ENCODE assay signal across 29 cellular contexts in the genomic region with DNA sequence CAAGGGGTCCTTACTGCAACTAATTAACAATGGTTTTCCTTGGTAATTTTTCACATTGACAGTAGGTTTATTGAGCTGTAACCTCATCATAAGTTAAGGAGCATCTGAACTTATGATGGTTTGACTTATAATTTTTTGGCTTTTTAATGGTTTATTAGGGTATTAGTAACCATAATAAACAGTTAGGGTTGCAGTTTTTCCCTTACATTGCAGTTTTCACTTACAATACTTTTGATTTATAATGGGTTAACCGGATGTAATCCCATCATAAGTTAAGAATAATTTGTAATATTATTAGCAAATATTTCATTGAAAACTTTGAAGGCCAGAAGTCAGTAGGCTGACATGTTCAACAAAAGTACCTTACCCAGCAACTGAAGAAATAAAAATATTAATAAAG.
"Had no signal": no experiment of that assay in that cellular context is flagged by ENCODE, and none has a peak within 500 bp of the region (broad histone marks: within the 10 kb centered on the region; RNA-seq: fewer than 3 reads in every experiment).

No MANE protein-coding gene starts in this region.

- FAIRE-seq: colon, endometrium, endothelial cell of umbilical vein, frontal cortex had no signal

- H3K27ac Mint-ChIP-seq: dendritic cell treated with granulocyte-macrophage colony-stimulating factor and Interleukin-4, amounts not matched to agents 40 ng/mL and 50 ng/mL, for 4 days; effector memory CD8-positive, alpha-beta T cell; endodermal cell had no signal

- H3K4me1 Mint-ChIP-seq: endodermal cell had no signal

- H3K4me1 ChIP-seq: colonic mucosa, esophagus muscularis mucosa, esophagus squamous epithelium, foreskin keratinocyte, gastrocnemius medialis, gastroesophageal sphincter, heart left ventricle, heart right ventricle had no signal

- H3K27me3 Mint-ChIP-seq: dendritic cell treated with granulocyte-macrophage colony-stimulating factor and Interleukin-4, amounts not matched to agents 40 ng/mL and 50 ng/mL, for 4 days; effector memory CD8-positive, alpha-beta T cell had no signal

- H3K36me3 ChIP-seq: colonic mucosa, esophagus muscularis mucosa, esophagus squamous epithelium, gastrocnemius medialis, gastroesophageal sphincter, heart left ventricle, heart right ventricle had no signal

- H3K27ac ChIP-seq: colonic mucosa, coronary artery, dorsolateral prefrontal cortex, epithelial cell of prostate, esophagus muscularis mucosa, esophagus squamous epithelium, foreskin keratinocyte, gastrocnemius medialis, gastroesophageal sphincter, heart left ventricle, heart right ventricle had no signal

- H3K4me3 ChIP-seq: colonic mucosa, coronary artery, dorsolateral prefrontal cortex, esophagus muscularis mucosa, esophagus squamous epithelium, gastrocnemius medialis, gastroesophageal sphincter, heart left ventricle, heart right ventricle had no signal

- ATAC-seq: effector memory CD8-positive, alpha-beta T cell; esophagus mucosa; foreskin keratinocyte; gastrocnemius medialis; gastroesophageal sphincter; heart left ventricle; heart right ventricle had no signal

- H3K9me3 ChIP-seq: colonic mucosa, esophagus muscularis mucosa, gastrocnemius medialis, gastroesophageal sphincter had no signal

- H3K4me3 Mint-ChIP-seq: dendritic cell treated with granulocyte-macrophage colony-stimulating factor and Interleukin-4, amounts not matched to agents 40 ng/mL and 50 ng/mL, for 4 days; effector memory CD8-positive, alpha-beta T cell; endodermal cell had no signal

- DNase-seq: colonic mucosa; cortex of kidney; dermis blood vessel endothelial cell; dorsolateral prefrontal cortex; effector CD4-positive, alpha-beta T cell; effector CD8-positive, alpha-beta T cell; effector memory CD4-positive, alpha-beta T cell; effector memory CD8-positive, alpha-beta T cell; endodermal cell; erythroblast; esophagus squamous epithelium; foreskin fibroblast; foreskin keratinocyte; foreskin melanocyte; gastrocnemius medialis; glutamatergic neuron; head of caudate nucleus; heart left ventricle; heart right ventricle had no signal

- H3K27me3 ChIP-seq: colonic mucosa, dorsolateral prefrontal cortex, esophagus muscularis mucosa, esophagus squamous epithelium, foreskin keratinocyte, gastrocnemius medialis, gastroesophageal sphincter, heart left ventricle, heart right ventricle had no signal
